ENCODE assay signal across 8 cellular contexts in the genomic region with DNA sequence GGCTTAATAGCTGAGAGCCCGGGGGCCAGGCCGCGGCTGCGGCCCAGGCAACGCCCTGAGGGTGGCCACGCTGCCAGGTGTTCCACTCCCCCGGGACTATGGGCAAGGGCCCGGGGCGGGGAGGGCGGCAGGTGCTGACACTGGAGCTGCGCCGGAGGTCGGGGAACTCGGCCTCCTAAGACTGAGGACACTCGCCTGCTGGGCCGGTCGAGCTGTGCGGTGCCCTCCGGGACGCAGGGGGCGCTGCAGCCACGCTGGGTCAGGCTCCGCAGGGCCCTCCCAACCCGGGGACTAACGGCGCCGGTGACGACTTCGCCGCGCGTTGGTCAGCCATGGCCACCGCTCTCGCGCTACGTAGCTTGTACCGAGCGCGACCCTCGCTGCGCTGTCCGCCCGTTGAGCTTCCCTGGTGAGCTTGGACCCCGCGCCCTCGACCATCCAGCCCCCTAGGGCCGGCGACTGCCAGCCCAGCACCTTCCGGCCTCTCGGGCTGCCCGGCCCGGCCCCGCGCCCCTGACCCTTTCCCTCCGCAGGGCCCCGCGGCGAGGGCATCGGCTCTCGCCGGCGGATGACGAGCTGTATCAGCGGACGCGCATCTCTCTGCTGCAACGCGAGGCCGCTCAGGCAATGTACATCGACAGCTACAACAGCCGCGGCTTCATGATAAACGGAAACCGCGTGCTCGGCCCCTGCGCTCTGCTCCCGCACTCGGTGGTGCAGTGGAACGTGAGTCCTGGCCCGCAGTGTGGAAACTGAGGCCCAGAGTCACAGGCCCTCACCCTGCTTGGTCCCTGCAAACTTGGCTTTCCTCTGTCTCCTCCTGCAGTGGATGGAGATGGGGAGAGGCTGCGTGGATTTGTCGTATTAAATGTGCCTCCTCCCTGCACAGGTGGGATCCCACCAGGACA. TPM values are rescaled to one million over a fixed set of nuclear protein-coding genes. Genes with fewer than 3 reads are reported as not detected.
DNase-seq lines count a peak whose midpoint lies in the region; ATAC-seq, FAIRE-seq and TF ChIP-seq lines count a peak whose summit lies in the region.

A gene with protein sequence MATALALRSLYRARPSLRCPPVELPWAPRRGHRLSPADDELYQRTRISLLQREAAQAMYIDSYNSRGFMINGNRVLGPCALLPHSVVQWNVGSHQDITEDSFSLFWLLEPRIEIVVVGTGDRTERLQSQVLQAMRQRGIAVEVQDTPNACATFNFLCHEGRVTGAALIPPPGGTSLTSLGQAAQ (plus strand): TSS at position 309 of the 908 bp plus-strand sequence. CDS start 24 bp downstream, at position 333.

- DNase-seq in Daoy (ENCODE audit: low read depth): peak; percentile 94
- DNase-seq in KBM-7: peak; percentile 89
- DNase-seq in RCC 7860 (ENCODE audit: low spot score): peak; percentile 84
- DNase-seq in activated T-helper 1 cell treated with anti-CD3 and anti-CD28 coated beads, Interleukin-12 subunit alpha, Interleukin-12 subunit beta, Interleukin-2, Interleukin-4 antibody, amounts not matched to agents 30 ng/mL and 10 ng/mL and 1 ng/mL, durations not matched to agents 14 hours and 24 hours and 36 hours (ENCODE audit: low spot score): peak; percentile 91
- peak; percentile 91 to 94 for DNase-seq in fibroblast of lung (ENCODE audit: low read depth in 2 of 2)
- peak; percentile 95 for DNase-seq in natural killer cell
- DNase-seq in stimulated activated naive CD4-positive, alpha-beta T cell treated with Interleukin-2 at 50 U/mL for 16 hours (lab: John Stamatoyannopoulos, UW): peak; percentile 91

- peak within 1 kb of the TSS; percentile 98 for H3K9ac ChIP-seq in fibroblast of lung (ENCODE audit: insufficient read depth, low read length)

- H3K4me3 ChIP-seq in fibroblast of lung (replicated peaks in 1 of 4; ENCODE audit: control extremely low read depth in 1 of 4, insufficient read depth in 1 of 4, low read depth in 3 of 4, low read length in 4 of 4): peak within 1 kb of the TSS; percentile 88 to 95 (median 93)

- no peaks in the 10 kb centered on the region for H4K20me1 ChIP-seq in fibroblast of lung (ENCODE audit: control insufficient read depth, extremely low read depth, insufficient read depth, low read length)

- in situ Hi-C loops in KBM-7 (cut with MboI; ENCODE audit: low pct_unique_long_range_greater_than_20kb, low sequenced_read_pairs): no loop called here

- peak within 1 kb of the TSS; percentile 89 for H3K27ac ChIP-seq in fibroblast of lung (ENCODE audit: insufficient read depth, low read length)

- peaks cover 45% of the 10 kb centered on the region for H3K36me3 Mint-ChIP-seq in activated T-helper 1 cell treated with anti-CD3 and anti-CD28 coated beads, Interleukin-12 subunit alpha, Interleukin-12 subunit beta, Interleukin-2, Interleukin-4 antibody, amounts not matched to agents 30 ng/mL and 10 ng/mL and 1 ng/mL, durations not matched to agents 14 hours and 24 hours and 36 hours (ENCODE audit: low read depth)
- no peaks in the 10 kb centered on the region for H3K36me3 Mint-ChIP-seq in natural killer cell

- peaks cover 45% of the 10 kb centered on the region for H3K79me2 ChIP-seq in fibroblast of lung (ENCODE audit: control insufficient read depth, insufficient read depth, low read length)

- peak within 1 kb of the TSS; percentile 63 for H2AFZ ChIP-seq in fibroblast of lung (ENCODE audit: low read length)

- intact Hi-C loops in activated T-helper 1 cell treated with anti-CD3 and anti-CD28 coated beads, Interleukin-12 subunit alpha, Interleukin-12 subunit beta, Interleukin-2, Interleukin-4 antibody, amounts not matched to agents 30 ng/mL and 10 ng/mL and 1 ng/mL, durations not matched to agents 14 hours and 24 hours and 36 hours (cut with micrococcal nuclease): loop anchor here (1.0 to 10.0 kb wide), 8 partner anchors 7 to 577 kb away; a partner anchor contains a TSS
- intact Hi-C loops in natural killer cell (cut with micrococcal nuclease): loop anchor here (1.0 to 5.0 kb wide), 4 partner anchors 7 to 72 kb away; a partner anchor contains a TSS

- H3K27me3 ChIP-seq in fibroblast of lung (ENCODE audit: control insufficient read depth, insufficient read depth, low read length): no peaks in the 10 kb centered on the region

- peak within 1 kb of the TSS; percentile 99 for H3K27ac Mint-ChIP-seq in activated T-helper 1 cell treated with anti-CD3 and anti-CD28 coated beads, Interleukin-12 subunit alpha, Interleukin-12 subunit beta, Interleukin-2, Interleukin-4 antibody, amounts not matched to agents 30 ng/mL and 10 ng/mL and 1 ng/mL, durations not matched to agents 14 hours and 24 hours and 36 hours
- H3K27ac Mint-ChIP-seq in natural killer cell: peak within 1 kb of the TSS; percentile 95 to 99

- H3K4me1 Mint-ChIP-seq in activated T-helper 1 cell treated with anti-CD3 and anti-CD28 coated beads, Interleukin-12 subunit alpha, Interleukin-12 subunit beta, Interleukin-2, Interleukin-4 antibody, amounts not matched to agents 30 ng/mL and 10 ng/mL and 1 ng/mL, durations not matched to agents 14 hours and 24 hours and 36 hours (ENCODE audit: low read depth): peaks cover 41% of the 10 kb centered on the region
- peaks cover 16 to 35% of the 10 kb centered on the region in 2 donors for H3K4me1 Mint-ChIP-seq in natural killer cell

- no peaks in the 10 kb centered on the region for H3K9me3 ChIP-seq in fibroblast of lung (ENCODE audit: control insufficient read depth, insufficient read depth, low read depth, low read length)

- H3K4me1 ChIP-seq in fibroblast of lung (ENCODE audit: control insufficient read depth, extremely low read depth, insufficient read depth, low read length): peaks cover 12% of the 10 kb centered on the region

- ATAC-seq in GM21723 (IDR thresholded peaks at IDR 0.05; ENCODE audit: unreplicated experiment): peak; percentile 58
- ATAC-seq in natural killer cell: peak; percentile 74 to 92 (median 79)

- TF ChIP-seq CTCF in fibroblast of lung (conservative IDR thresholded peaks at IDR 0.05 in 1 of 2, IDR thresholded peaks at IDR 0.05 in 1 of 2; ENCODE audit: low read depth in 1 of 2, low read length in 2 of 2) (peak; percentile 77 to 86), natural killer cell (IDR thresholded peaks at IDR 0.05) (peak; percentile 99)

- H3K4me2 ChIP-seq in fibroblast of lung (ENCODE audit: extremely low read depth, insufficient read depth, low read length): peak within 1 kb of the TSS; percentile 86

- no peaks in the 10 kb centered on the region for H3K27me3 Mint-ChIP-seq in activated T-helper 1 cell treated with anti-CD3 and anti-CD28 coated beads, Interleukin-12 subunit alpha, Interleukin-12 subunit beta, Interleukin-2, Interleukin-4 antibody, amounts not matched to agents 30 ng/mL and 10 ng/mL and 1 ng/mL, durations not matched to agents 14 hours and 24 hours and 36 hours (ENCODE audit: insufficient read depth)
- no peaks in the 10 kb centered on the region for H3K27me3 Mint-ChIP-seq in natural killer cell (ENCODE audit: low read depth in 2 of 2)

- no peak for FAIRE-seq in RCC 7860 (lab: Jason Lieb, UNC)

- H3K9me3 Mint-ChIP-seq in activated T-helper 1 cell treated with anti-CD3 and anti-CD28 coated beads, Interleukin-12 subunit alpha, Interleukin-12 subunit beta, Interleukin-2, Interleukin-4 antibody, amounts not matched to agents 30 ng/mL and 10 ng/mL and 1 ng/mL, durations not matched to agents 14 hours and 24 hours and 36 hours: no peaks in the 10 kb centered on the region
- no peaks in the 10 kb centered on the region for H3K9me3 Mint-ChIP-seq in natural killer cell

- H3K36me3 ChIP-seq in fibroblast of lung (ENCODE audit: control insufficient read depth, insufficient read depth, low read length): peaks cover 31% of the 10 kb centered on the region

- peak within 1 kb of the TSS; percentile 91 for H3K4me3 Mint-ChIP-seq in activated T-helper 1 cell treated with anti-CD3 and anti-CD28 coated beads, Interleukin-12 subunit alpha, Interleukin-12 subunit beta, Interleukin-2, Interleukin-4 antibody, amounts not matched to agents 30 ng/mL and 10 ng/mL and 1 ng/mL, durations not matched to agents 14 hours and 24 hours and 36 hours
- H3K4me3 Mint-ChIP-seq in natural killer cell: peak within 1 kb of the TSS; percentile 98

RNA-seq across cellular contexts. Expression of the gene that starts here (rescaled TPM):
- total RNA-seq in Daoy (2014; rRNA removed; shearing (Covaris generic)): 60.1 and 65.4 TPM in 2 replicates
- total RNA-seq in activated T-helper 1 cell treated with anti-CD3 and anti-CD28 coated beads, Interleukin-12 subunit alpha, Interleukin-12 subunit beta, Interleukin-2, Interleukin-4 antibody, amounts not matched to agents 30 ng/mL and 10 ng/mL and 1 ng/mL, durations not matched to agents 14 hours and 24 hours and 36 hours: 126 and 129 TPM in 2 replicates
- total RNA-seq in fibroblast of lung: 71.1 and 113 TPM in 2 replicates
- 57.3 and 69.1 TPM in 2 replicates for polyA plus RNA-seq in fibroblast of lung
- 133 and 187 TPM in 2 replicates for polyA plus RNA-seq in fibroblast of lung (2012)
- 119 and 128 TPM in 2 replicates for polyA minus RNA-seq in fibroblast of lung (ENCODE audit: low replicate concordance)
- total RNA-seq in natural killer cell: 10 to 100 TPM; 51.0 to 72.9 (median 66.1) TPM

Comparison
In these comparisons a context has a peak if more than half of its experiments do, and no peak if none do; other contexts are left out.
1. Peak in every context shown above with its lines: DNase-seq, ATAC-seq, H3K4me3 ChIP-seq and H3K27ac ChIP-seq.